ENCODE assay signal across 8 cellular contexts in genomic region chr17:79294459-79295071, GRCh38.
DNase-seq lines count a peak whose midpoint lies in the region; ATAC-seq and TF ChIP-seq lines count a peak whose summit lies in the region.

No MANE protein-coding gene starts in this region.

- DNase-seq in ELR (ENCODE audit: low read depth) = peak; percentile 45
- peak; percentile 60 for DNase-seq in RWPE1 (ENCODE audit: low spot score)
- DNase-seq in astrocyte of the spinal cord (ENCODE audit: low read depth, low spot score) = peak; percentile 28
- DNase-seq in left kidney (ENCODE audit: low read depth, low spot score) = peak; percentile 96
- peak in 4 of 6 experiments; percentile 4 to 33 (median 24) for DNase-seq in stimulated activated naive CD4-positive, alpha-beta T cell (lab: John Stamatoyannopoulos, UW)
- no peak for DNase-seq in pons (ENCODE audit: low spot score)
- DNase-seq in NCI-H226 = no peak

- CTCF ChIA-PET in RWPE1 (lab: Yijun Ruan, JAX) = no interaction called here

- H3K4me3 ChIP-seq in astrocyte of the spinal cord (ENCODE audit: low read depth, low read length) = no peak overlapping the region

- TF ChIP-seq CTCF in RWPE1 (conservative IDR thresholded peaks at IDR 0.05; ENCODE audit: low read depth) (no peak), astrocyte of the spinal cord (IDR thresholded peaks at IDR 0.05; ENCODE audit: low read depth, low read length) (no peak)

- no peak for ATAC-seq in GM21723 (IDR thresholded peaks at IDR 0.05; ENCODE audit: unreplicated experiment)

- in situ Hi-C loops in astrocyte of the spinal cord (cut with HindIII; ENCODE audit: low sequenced_read_pairs) = no loop called here

- H3K27ac ChIP-seq in RWPE1 = no peak overlapping the region

- POLR2A ChIA-PET in RWPE1 (lab: Yijun Ruan, JAX; ENCODE audit: low non-redundant PET) = no interaction called here

Comparison
In these comparisons a context has a peak if more than half of its experiments do, and no peak if none do; other contexts are left out.
1. DNase-seq: peak in ELR (single experiment), RWPE1 (single experiment), astrocyte of the spinal cord (single experiment), left kidney (single experiment) and stimulated activated naive CD4-positive, alpha-beta T cell (4 of 6); none in pons (single experiment) and NCI-H226 (single experiment).